8 cellular contexts compared by ENCODE assay signal in genomic region chr1:235366286-235366685, GRCh38. TPM values are rescaled to one million over a fixed set of nuclear protein-coding genes. Genes with fewer than 3 reads are reported as not detected.
DNase-seq lines count a peak whose midpoint lies in the region; ATAC-seq and TF ChIP-seq lines count a peak whose summit lies in the region.

No MANE protein-coding gene starts in this region.

- H3K9me3 Mint-ChIP-seq in GM23338 (no peaks in the 10 kb centered on the region), endothelial cell (ENCODE audit: unreplicated experiment) (no peaks in the 10 kb centered on the region)

- H3K27me3 ChIP-seq in GM23338 (ENCODE audit: insufficient read depth) (no peaks in the 10 kb centered on the region), brain microvascular endothelial cell (replicated peaks) (no peaks in the 10 kb centered on the region), dorsolateral prefrontal cortex (no peaks in the 10 kb centered on the region)

- peaks cover 18% of the 10 kb centered on the region; the same call in 1 of the 2 replicates for H4K20me1 ChIP-seq in GM23338 (replicated peaks; ENCODE audit: insufficient read depth)

- H3K27me3 Mint-ChIP-seq in GM23338 (ENCODE audit: insufficient read depth, low read depth, poor library complexity), result peaks cover 7% of the 10 kb centered on the region
- H3K27me3 Mint-ChIP-seq in T-helper 17 cell, result no peaks in the 10 kb centered on the region
- peaks cover 1% of the 10 kb centered on the region for H3K27me3 Mint-ChIP-seq in endothelial cell (ENCODE audit: unreplicated experiment)

- H3K4me2 ChIP-seq in GM23338, result peak overlapping the region; percentile 71

- no peaks in the 10 kb centered on the region for H3K36me3 ChIP-seq in GM23338 (ENCODE audit: insufficient read depth)
- H3K36me3 ChIP-seq in brain microvascular endothelial cell (replicated peaks), result no peaks in the 10 kb centered on the region

- H3K4me3 ChIP-seq in GM23338 (no peak overlapping the region), brain microvascular endothelial cell (ENCODE audit: low read depth, low read length) (no peak overlapping the region), dorsolateral prefrontal cortex (peak overlapping the region in 5 of 59 donors; percentile 72 to 89 (median 87))

- H3K27ac ChIP-seq in GM23338 (ENCODE audit: low read depth) (no peak overlapping the region; the same call in 1 of the 2 replicates), brain microvascular endothelial cell (no peak overlapping the region), dorsolateral prefrontal cortex (peak overlapping the region in 3 of 59 donors; percentile 47 to 81 (median 62))

- DNase-seq in GM23338 (ENCODE audit: low spot score) (no peak), T-helper 17 cell (no peak), endothelial cell (ENCODE audit: low spot score) (no peak), brain microvascular endothelial cell (no peak), iPS-NIHi7 (ENCODE audit: extremely low spot score) (no peak), dorsolateral prefrontal cortex (no peak), ureter (ENCODE audit: low spot score) (no peak)
- DNase-seq in stimulated activated CD4-positive, alpha-beta T cell treated with anti-CD3 and anti-CD28 coated beads, Interleukin-15, amount 100 ng/mL, for 48 hours (ENCODE audit: low read depth in 2 of 2), result peak; percentile 14 to 32

- H3K4me1 Mint-ChIP-seq in GM23338 (peaks cover 12% of the 10 kb centered on the region; the same call in 2 of the 3 replicates), T-helper 17 cell (peaks cover 25% of the 10 kb centered on the region), endothelial cell (ENCODE audit: unreplicated experiment) (peaks cover 2% of the 10 kb centered on the region)

- H3K36me3 Mint-ChIP-seq in GM23338 (ENCODE audit: low read depth), result peaks cover 10% of the 10 kb centered on the region
- no peaks in the 10 kb centered on the region for H3K36me3 Mint-ChIP-seq in T-helper 17 cell (ENCODE audit: low read depth)
- peaks cover 4% of the 10 kb centered on the region for H3K36me3 Mint-ChIP-seq in endothelial cell (ENCODE audit: low read depth, unreplicated experiment)

- H3F3A ChIP-seq in GM23338 (replicated peaks; ENCODE audit: low read depth), result peaks cover 6% of the 10 kb centered on the region; the same call in 1 of the 2 replicates

- intact Hi-C loops in dorsolateral prefrontal cortex (cut with DNase I), result loop anchor here in 1 of 2 donors (5.0 kb wide), 2 partner anchors 39 to 51 kb away; partner anchors contain the start of genes ARID4B and GGPS1

- TF ChIP-seq CTCF in GM23338 (conservative IDR thresholded peaks at IDR 0.05; ENCODE audit: low read depth in 2 of 2) (no peak), endothelial cell (IDR thresholded peaks at IDR 0.05; ENCODE audit: unreplicated experiment) (no peak), brain microvascular endothelial cell (IDR thresholded peaks at IDR 0.05; ENCODE audit: low read depth, low read length, missing control alignments) (no peak), dorsolateral prefrontal cortex (IDR thresholded peaks at IDR 0.05 in 54 of 56, conservative IDR thresholded peaks at IDR 0.05 in 2 of 56; ENCODE audit: low read depth in 1 of 56, partially characterized antibody in 56 of 56) (no peak)

- peak overlapping the region; percentile 49; the same call in 1 of the 2 replicates for H2AFZ ChIP-seq in GM23338

- peak overlapping the region; percentile 91 for H3K4me3 Mint-ChIP-seq in GM23338
- peak overlapping the region; percentile 97 for H3K4me3 Mint-ChIP-seq in T-helper 17 cell
- peak overlapping the region; percentile 65 for H3K4me3 Mint-ChIP-seq in endothelial cell (ENCODE audit: unreplicated experiment)

- H3K9me3 ChIP-seq in T-helper 17 cell (ENCODE audit: control insufficient read depth, low read length, poor library complexity, severe bottlenecking), result no peaks in the 10 kb centered on the region

- ATAC-seq in GM23338 (no peak), T-helper 17 cell (no peak)

- H3K79me2 ChIP-seq in GM23338 (replicated peaks; ENCODE audit: insufficient read depth), result peaks cover 34% of the 10 kb centered on the region

- in situ Hi-C loops in brain microvascular endothelial cell (cut with HindIII; ENCODE audit: low pct_ligation_motif_present, low sequenced_read_pairs), result no loop called here

- no peaks in the 10 kb centered on the region for H3K9me2 ChIP-seq in GM23338 (ENCODE audit: insufficient read depth)

- H3K27ac Mint-ChIP-seq in GM23338 (peak overlapping the region; percentile 19; the same call in 1 of the 2 replicates), T-helper 17 cell (no peak overlapping the region), endothelial cell (ENCODE audit: unreplicated experiment) (no peak overlapping the region)

- peaks cover 4% of the 10 kb centered on the region; the same call in 1 of the 2 replicates for H3K4me1 ChIP-seq in GM23338 (ENCODE audit: insufficient read depth)

TF ChIP-seq in GM23338, 12 proteins besides CTCF, POLR2A, EP300 and RAD21 (continues in another document):
- TF ChIP-seq POLR2AphosphoS5 (IDR thresholded peaks at IDR 0.05; ENCODE audit: low read depth) (no peak), EZH2phosphoT487 (IDR thresholded peaks at IDR 0.05; ENCODE audit: unreplicated experiment) (no peak), CREB1 (CRISPR knock-in tag; IDR thresholded peaks at IDR 0.05; ENCODE audit: low read depth) (no peak), ZNF114 (CRISPR knock-in tag; IDR thresholded peaks at IDR 0.05) (no peak), JUNB (IDR thresholded peaks at IDR 0.05; ENCODE audit: unreplicated experiment) (no peak), REST (IDR thresholded peaks at IDR 0.05; ENCODE audit: unreplicated experiment) (no peak)

RNA-seq across cellular contexts. Expression of gene TBCE, which starts 0.9 kb away (rescaled TPM):
- total RNA-seq in GM23338 (2014; rRNA removed; shearing (Covaris generic)), result 42.7 and 45.6 TPM in 2 replicates
- polyA plus RNA-seq in GM23338 (2016; fragmentation: Nextera tagmentation; extraction: Ambion mirVana), result 64.8 and 72.4 TPM in 2 replicates
- 10 to 100 TPM; 14.6 to 18.3 TPM for total RNA-seq in T-helper 17 cell
- total RNA-seq in endothelial cell (ENCODE audit: unreplicated experiment), result 24.7 TPM
- total RNA-seq in dorsolateral prefrontal cortex, result 10 to 100 TPM; 15.5 to 48.9 (median 30.1) TPM
- 30.7 TPM for total RNA-seq in ureter

RNA-seq across cellular contexts. Expression of gene GGPS1, which starts 37.9 kb away (rescaled TPM):
- 33.9 and 37.1 TPM in 2 replicates for total RNA-seq in GM23338 (2014; rRNA removed; shearing (Covaris generic))
- 48.0 and 56.8 TPM in 2 replicates for polyA plus RNA-seq in GM23338 (2016; fragmentation: Nextera tagmentation; extraction: Ambion mirVana)
- 10 to 100 TPM; 28.0 to 28.2 TPM for total RNA-seq in T-helper 17 cell
- 40.4 TPM for total RNA-seq in endothelial cell (ENCODE audit: unreplicated experiment)
- total RNA-seq in dorsolateral prefrontal cortex, result 10 to 100 TPM; 28.5 to 60.2 (median 43.4) TPM
- 40.7 TPM for total RNA-seq in ureter

RNA-seq across cellular contexts. Expression of gene ARID4B, which starts 38.3 kb away (rescaled TPM):
- total RNA-seq in GM23338 (2014; rRNA removed; shearing (Covaris generic)), result 25.1 and 26.2 TPM in 2 replicates
- polyA plus RNA-seq in GM23338 (2016; fragmentation: Nextera tagmentation; extraction: Ambion mirVana), result 45.0 and 59.8 TPM in 2 replicates
- total RNA-seq in T-helper 17 cell (100 to 1,000 TPM; 163 to 182 TPM), endothelial cell (ENCODE audit: unreplicated experiment) (48.2 TPM), dorsolateral prefrontal cortex (10 to 100 TPM; 42.7 to 86.7 (median 59.7) TPM), ureter (52.9 TPM)

Comparison
In these comparisons a context has a peak if more than half of its experiments do, and no peak if none do; other contexts are left out.
1. DNase-seq: peak in stimulated activated CD4-positive, alpha-beta T cell treated with anti-CD3 and anti-CD28 coated beads, Interleukin-15, amount 100 ng/mL, for 48 hours (2 of 2); none in GM23338 (single experiment), T-helper 17 cell (0 of 3), endothelial cell (single experiment), brain microvascular endothelial cell (single experiment), iPS-NIHi7 (single experiment), dorsolateral prefrontal cortex (0 of 10) and ureter (single experiment).
2. Peak in every context shown above with its lines, with median percentiles within 50 percentile points of each other: H3K4me3 Mint-ChIP-seq.